Comparison of ENCODE assay signal across 8 cellular contexts in genomic region chr14:58638231-58639205, GRCh38. TPM values are rescaled to one million over a fixed set of nuclear protein-coding genes. Genes with fewer than 3 reads are reported as not detected.
DNase-seq lines count a peak whose midpoint lies in the region; ATAC-seq, FAIRE-seq and TF ChIP-seq lines count a peak whose summit lies in the region.

No MANE protein-coding gene starts in this region.

- H2AFZ ChIP-seq in fibroblast of lung (ENCODE audit: low read length) (peak overlapping the region; percentile 71), PC-9 (no peak overlapping the region)

- BruUV-seq in PC-9 (replicated peaks; lab: Mats Ljungman, UMichigan) = no TSS peak

- CTCF ChIA-PET in activated CD4-positive, alpha-beta memory T cell treated with anti-CD3 and anti-CD28 coated beads for 36 hours (lab: Charles Lee) = interaction anchor here (0.6 to 2.4 kb wide), 7 partner anchors 43 to 199 kb away, joined by 3 to 9 read pairs (median 3); no protein-coding TSS in a partner anchor
- CTCF ChIA-PET in PC-9 (lab: Charles Lee) = no interaction called here

- no peaks in the 10 kb centered on the region for H3K36me3 ChIP-seq in fibroblast of lung (ENCODE audit: control insufficient read depth, insufficient read depth, low read length)
- no peaks in the 10 kb centered on the region for H3K36me3 ChIP-seq in PC-9 (ENCODE audit: low read depth)

- H3K27me3 ChIP-seq in fibroblast of lung (ENCODE audit: control insufficient read depth, insufficient read depth, low read length) (no peaks in the 10 kb centered on the region), PC-9 (ENCODE audit: insufficient read depth, low read depth) (peaks cover 55% of the 10 kb centered on the region)

- H3K79me2 ChIP-seq in fibroblast of lung (ENCODE audit: control insufficient read depth, insufficient read depth, low read length) (no peaks in the 10 kb centered on the region), PC-9 (ENCODE audit: low read depth) (no peaks in the 10 kb centered on the region)

- H3K9ac ChIP-seq in fibroblast of lung (ENCODE audit: insufficient read depth, low read length) = peak overlapping the region; percentile 79

- intact Hi-C loops in activated CD4-positive, alpha-beta memory T cell treated with anti-CD3 and anti-CD28 coated beads for 36 hours (cut with micrococcal nuclease) = loop anchor here (1.0 to 10.0 kb wide), 2 partner anchors 96 to 417 kb away; no protein-coding TSS in a partner anchor
- intact Hi-C loops in PC-9 (cut with micrococcal nuclease; ENCODE audit: unreplicated experiment) = no loop called here

- H3K27ac Mint-ChIP-seq in activated CD4-positive, alpha-beta memory T cell treated with anti-CD3 and anti-CD28 coated beads for 36 hours = peak overlapping the region; percentile 42
- no peak overlapping the region for H3K27ac Mint-ChIP-seq in natural killer cell treated with Interleukin-12 subunit alpha and Interleukin-12 subunit beta and Interleukin-15 and Interleukin-18, amount 100 ng/mL, for 72 hours

- H3K4me2 ChIP-seq in fibroblast of lung (ENCODE audit: extremely low read depth, insufficient read depth, low read length) = peak overlapping the region; percentile 93
- no peak overlapping the region for H3K4me2 ChIP-seq in PC-9

- H3K4me1 ChIP-seq in fibroblast of lung (ENCODE audit: control insufficient read depth, extremely low read depth, insufficient read depth, low read length) (peaks cover 4% of the 10 kb centered on the region), PC-9 (replicated peaks; ENCODE audit: insufficient read depth) (no peaks in the 10 kb centered on the region)

- no peaks in the 10 kb centered on the region for H3K9me3 ChIP-seq in fibroblast of lung (ENCODE audit: control insufficient read depth, insufficient read depth, low read depth, low read length)
- no peaks in the 10 kb centered on the region for H3K9me3 ChIP-seq in PC-9 (ENCODE audit: insufficient read depth, low read depth)

- POLR2A ChIA-PET in activated CD4-positive, alpha-beta memory T cell treated with anti-CD3 and anti-CD28 coated beads for 36 hours (lab: Charles Lee) = interaction anchor here (0.5 kb wide), 1 partner anchor 571 kb away, joined by 5 read pairs; no protein-coding TSS in a partner anchor
- POLR2A ChIA-PET in PC-9 (lab: Charles Lee; ENCODE audit: unreplicated experiment) = no interaction called here

- ATAC-seq in GM19468 (IDR thresholded peaks at IDR 0.05; ENCODE audit: extremely low read depth, unreplicated experiment) = peak; percentile 3
- peak; percentile 28 for ATAC-seq in HG03521 (IDR thresholded peaks at IDR 0.05; ENCODE audit: unreplicated experiment)
- ATAC-seq in natural killer cell treated with Interleukin-12 subunit alpha and Interleukin-12 subunit beta and Interleukin-15 and Interleukin-18, amount 100 ng/mL, for 72 hours = peak; percentile 44 to 58

- peak overlapping the region; percentile 41 for H3K27ac ChIP-seq in fibroblast of lung (ENCODE audit: insufficient read depth, low read length)
- no peak overlapping the region for H3K27ac ChIP-seq in PC-9

- H3F3A ChIP-seq in PC-9 (ENCODE audit: insufficient read depth, low read depth) = no peaks in the 10 kb centered on the region

- peaks cover 2% of the 10 kb centered on the region for H3K36me3 Mint-ChIP-seq in activated CD4-positive, alpha-beta memory T cell treated with anti-CD3 and anti-CD28 coated beads for 36 hours
- H3K36me3 Mint-ChIP-seq in natural killer cell treated with Interleukin-12 subunit alpha and Interleukin-12 subunit beta and Interleukin-15 and Interleukin-18, amount 100 ng/mL, for 72 hours = no peaks in the 10 kb centered on the region

- DNase-seq in Daoy (ENCODE audit: low read depth) (peak; percentile 65), fibroblast of lung (ENCODE audit: low read depth in 2 of 2) (peak; percentile 23 to 57), urothelium cell line (ENCODE audit: low spot score) (peak; percentile 68), PC-9 (no peak)
- DNase-seq in activated CD4-positive, alpha-beta memory T cell treated with anti-CD3 and anti-CD28 coated beads for 36 hours = peak; percentile 40
- DNase-seq in natural killer cell treated with Interleukin-12 subunit alpha and Interleukin-12 subunit beta and Interleukin-15 and Interleukin-18, amount 100 ng/mL, for 72 hours (ENCODE audit: low spot score) = no peak

- no peaks in the 10 kb centered on the region for H4K20me1 ChIP-seq in fibroblast of lung (ENCODE audit: control insufficient read depth, extremely low read depth, insufficient read depth, low read length)
- H4K20me1 ChIP-seq in PC-9 (ENCODE audit: insufficient read depth) = no peaks in the 10 kb centered on the region

- H3K4me3 Mint-ChIP-seq in activated CD4-positive, alpha-beta memory T cell treated with anti-CD3 and anti-CD28 coated beads for 36 hours = peak overlapping the region; percentile 78
- peak overlapping the region; percentile 55 for H3K4me3 Mint-ChIP-seq in natural killer cell treated with Interleukin-12 subunit alpha and Interleukin-12 subunit beta and Interleukin-15 and Interleukin-18, amount 100 ng/mL, for 72 hours

- TF ChIP-seq CTCF in fibroblast of lung (conservative IDR thresholded peaks at IDR 0.05 in 1 of 2, IDR thresholded peaks at IDR 0.05 in 1 of 2; ENCODE audit: low read depth in 1 of 2, low read length in 2 of 2) (no peak), PC-9 (conservative IDR thresholded peaks at IDR 0.05) (no peak)

- no peaks in the 10 kb centered on the region for H3K9me2 ChIP-seq in PC-9 (ENCODE audit: insufficient read depth)

- H3K27me3 Mint-ChIP-seq in activated CD4-positive, alpha-beta memory T cell treated with anti-CD3 and anti-CD28 coated beads for 36 hours = peaks cover 38% of the 10 kb centered on the region
- H3K27me3 Mint-ChIP-seq in natural killer cell treated with Interleukin-12 subunit alpha and Interleukin-12 subunit beta and Interleukin-15 and Interleukin-18, amount 100 ng/mL, for 72 hours = peaks cover 26 to 51% of the 10 kb centered on the region in 2 donors

- H3K4me1 Mint-ChIP-seq in activated CD4-positive, alpha-beta memory T cell treated with anti-CD3 and anti-CD28 coated beads for 36 hours (ENCODE audit: low read depth) = peaks cover 33% of the 10 kb centered on the region
- peaks cover 15 to 16% of the 10 kb centered on the region in 2 donors for H3K4me1 Mint-ChIP-seq in natural killer cell treated with Interleukin-12 subunit alpha and Interleukin-12 subunit beta and Interleukin-15 and Interleukin-18, amount 100 ng/mL, for 72 hours (ENCODE audit: low read depth in 2 of 2)

- peak; percentile 72 for FAIRE-seq in urothelium cell line (lab: Jason Lieb, UNC)

- H3K9me3 Mint-ChIP-seq in activated CD4-positive, alpha-beta memory T cell treated with anti-CD3 and anti-CD28 coated beads for 36 hours = no peaks in the 10 kb centered on the region
- H3K9me3 Mint-ChIP-seq in natural killer cell treated with Interleukin-12 subunit alpha and Interleukin-12 subunit beta and Interleukin-15 and Interleukin-18, amount 100 ng/mL, for 72 hours = no peaks in the 10 kb centered on the region

- H3K4me3 ChIP-seq in fibroblast of lung (replicated peaks in 1 of 4; ENCODE audit: control extremely low read depth in 1 of 4, insufficient read depth in 1 of 4, low read depth in 3 of 4, low read length in 4 of 4) (peak overlapping the region; percentile 60 to 85 (median 76)), PC-9 (no peak overlapping the region)

RNA-seq across cellular contexts. Expression of gene DACT1, which starts 0.8 kb away (rescaled TPM):
- 18.3 and 19.8 TPM in 2 replicates for total RNA-seq in Daoy (2014; rRNA removed; shearing (Covaris generic))
- 1 to 10 TPM; 4.3 to 4.7 TPM for total RNA-seq in activated CD4-positive, alpha-beta memory T cell treated with anti-CD3 and anti-CD28 coated beads for 36 hours
- total RNA-seq in fibroblast of lung (10.2 and 22.6 TPM in 2 replicates), PC-9 (2021) (not detected in 2 replicates)
- 8.8 and 10.6 TPM in 2 replicates for polyA plus RNA-seq in fibroblast of lung
- polyA plus RNA-seq in fibroblast of lung (2012) = 6.2 and 7.6 TPM in 2 replicates
- 8.1 and 16.3 TPM in 2 replicates for polyA minus RNA-seq in fibroblast of lung (ENCODE audit: low replicate concordance)
- total RNA-seq in natural killer cell treated with Interleukin-12 subunit alpha and Interleukin-12 subunit beta and Interleukin-15 and Interleukin-18, amount 100 ng/mL, for 72 hours = not detected

Comparison
In these comparisons a context has a peak if more than half of its experiments do, and no peak if none do; other contexts are left out.
1. DNase-seq: peak in Daoy (single experiment), activated CD4-positive, alpha-beta memory T cell treated with anti-CD3 and anti-CD28 coated beads for 36 hours (single experiment), fibroblast of lung (2 of 2) and urothelium cell line (single experiment); none in natural killer cell treated with Interleukin-12 subunit alpha and Interleukin-12 subunit beta and Interleukin-15 and Interleukin-18, amount 100 ng/mL, for 72 hours (single experiment) and PC-9 (0 of 2).
2. Peak in every context shown above with its lines, with median percentiles within 50 percentile points of each other: ATAC-seq.